ENCODE assay signal across 2 cellular contexts in the genomic region with DNA sequence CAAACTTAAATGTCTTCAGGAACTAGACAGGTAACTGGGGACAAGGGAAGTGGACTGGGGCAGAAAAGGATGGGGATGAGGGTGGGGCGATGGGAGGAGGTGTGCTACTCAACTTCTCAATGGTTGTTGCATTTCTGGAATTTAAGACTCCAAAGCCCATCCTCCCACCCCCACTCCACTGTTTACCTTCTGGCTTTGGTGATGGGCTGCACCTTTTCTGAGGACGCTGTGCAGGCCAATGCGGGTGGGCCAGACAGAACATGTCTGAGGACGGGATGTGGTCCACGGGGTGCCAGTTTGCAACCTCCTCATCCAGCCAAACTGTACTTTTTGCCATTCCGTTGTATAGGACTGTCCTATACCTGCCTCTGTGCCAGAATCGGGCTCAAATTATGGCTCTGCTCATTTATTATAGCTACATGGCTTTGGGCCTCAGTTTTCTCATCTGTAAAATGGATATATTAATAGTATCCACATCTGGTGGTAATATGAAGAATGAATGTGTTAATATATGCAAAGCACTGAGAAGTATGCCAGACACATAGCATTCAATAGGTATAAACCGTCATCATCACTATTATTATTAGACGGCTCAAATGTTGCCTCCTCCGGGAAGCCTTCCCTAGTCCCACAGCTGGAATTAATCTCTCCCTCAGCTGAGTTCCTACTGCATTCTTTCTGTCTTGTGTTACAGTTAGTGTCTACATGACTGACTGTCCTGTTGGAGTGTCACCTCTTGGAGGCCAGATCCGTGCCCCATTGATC.
TF ChIP-seq lines count a peak whose summit lies in the region.

No MANE protein-coding gene starts in this region.

TF ChIP-seq in GM23338, 12 proteins besides CTCF, POLR2A, EP300 and RAD21 (continues in another document):
- no peak for TF ChIP-seq CREB1 (CRISPR knock-in tag; IDR thresholded peaks at IDR 0.05; ENCODE audit: low read depth)
- no peak for TF ChIP-seq ZNF331 (CRISPR knock-in tag; IDR thresholded peaks at IDR 0.05; ENCODE audit: low read depth)
- TF ChIP-seq NANOG (IDR thresholded peaks at IDR 0.05; ENCODE audit: borderline replicate concordance): no peak
- TF ChIP-seq POLR2AphosphoS5 (IDR thresholded peaks at IDR 0.05; ENCODE audit: low read depth): no peak
- TF ChIP-seq, protein P1, sequence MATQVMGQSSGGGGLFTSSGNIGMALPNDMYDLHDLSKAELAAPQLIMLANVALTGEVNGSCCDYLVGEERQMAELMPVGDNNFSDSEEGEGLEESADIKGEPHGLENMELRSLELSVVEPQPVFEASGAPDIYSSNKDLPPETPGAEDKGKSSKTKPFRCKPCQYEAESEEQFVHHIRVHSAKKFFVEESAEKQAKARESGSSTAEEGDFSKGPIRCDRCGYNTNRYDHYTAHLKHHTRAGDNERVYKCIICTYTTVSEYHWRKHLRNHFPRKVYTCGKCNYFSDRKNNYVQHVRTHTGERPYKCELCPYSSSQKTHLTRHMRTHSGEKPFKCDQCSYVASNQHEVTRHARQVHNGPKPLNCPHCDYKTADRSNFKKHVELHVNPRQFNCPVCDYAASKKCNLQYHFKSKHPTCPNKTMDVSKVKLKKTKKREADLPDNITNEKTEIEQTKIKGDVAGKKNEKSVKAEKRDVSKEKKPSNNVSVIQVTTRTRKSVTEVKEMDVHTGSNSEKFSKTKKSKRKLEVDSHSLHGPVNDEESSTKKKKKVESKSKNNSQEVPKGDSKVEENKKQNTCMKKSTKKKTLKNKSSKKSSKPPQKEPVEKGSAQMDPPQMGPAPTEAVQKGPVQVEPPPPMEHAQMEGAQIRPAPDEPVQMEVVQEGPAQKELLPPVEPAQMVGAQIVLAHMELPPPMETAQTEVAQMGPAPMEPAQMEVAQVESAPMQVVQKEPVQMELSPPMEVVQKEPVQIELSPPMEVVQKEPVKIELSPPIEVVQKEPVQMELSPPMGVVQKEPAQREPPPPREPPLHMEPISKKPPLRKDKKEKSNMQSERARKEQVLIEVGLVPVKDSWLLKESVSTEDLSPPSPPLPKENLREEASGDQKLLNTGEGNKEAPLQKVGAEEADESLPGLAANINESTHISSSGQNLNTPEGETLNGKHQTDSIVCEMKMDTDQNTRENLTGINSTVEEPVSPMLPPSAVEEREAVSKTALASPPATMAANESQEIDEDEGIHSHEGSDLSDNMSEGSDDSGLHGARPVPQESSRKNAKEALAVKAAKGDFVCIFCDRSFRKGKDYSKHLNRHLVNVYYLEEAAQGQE (IDR thresholded peaks at IDR 0.05; ENCODE audit: unreplicated experiment): no peak
- TF ChIP-seq, protein P2, sequence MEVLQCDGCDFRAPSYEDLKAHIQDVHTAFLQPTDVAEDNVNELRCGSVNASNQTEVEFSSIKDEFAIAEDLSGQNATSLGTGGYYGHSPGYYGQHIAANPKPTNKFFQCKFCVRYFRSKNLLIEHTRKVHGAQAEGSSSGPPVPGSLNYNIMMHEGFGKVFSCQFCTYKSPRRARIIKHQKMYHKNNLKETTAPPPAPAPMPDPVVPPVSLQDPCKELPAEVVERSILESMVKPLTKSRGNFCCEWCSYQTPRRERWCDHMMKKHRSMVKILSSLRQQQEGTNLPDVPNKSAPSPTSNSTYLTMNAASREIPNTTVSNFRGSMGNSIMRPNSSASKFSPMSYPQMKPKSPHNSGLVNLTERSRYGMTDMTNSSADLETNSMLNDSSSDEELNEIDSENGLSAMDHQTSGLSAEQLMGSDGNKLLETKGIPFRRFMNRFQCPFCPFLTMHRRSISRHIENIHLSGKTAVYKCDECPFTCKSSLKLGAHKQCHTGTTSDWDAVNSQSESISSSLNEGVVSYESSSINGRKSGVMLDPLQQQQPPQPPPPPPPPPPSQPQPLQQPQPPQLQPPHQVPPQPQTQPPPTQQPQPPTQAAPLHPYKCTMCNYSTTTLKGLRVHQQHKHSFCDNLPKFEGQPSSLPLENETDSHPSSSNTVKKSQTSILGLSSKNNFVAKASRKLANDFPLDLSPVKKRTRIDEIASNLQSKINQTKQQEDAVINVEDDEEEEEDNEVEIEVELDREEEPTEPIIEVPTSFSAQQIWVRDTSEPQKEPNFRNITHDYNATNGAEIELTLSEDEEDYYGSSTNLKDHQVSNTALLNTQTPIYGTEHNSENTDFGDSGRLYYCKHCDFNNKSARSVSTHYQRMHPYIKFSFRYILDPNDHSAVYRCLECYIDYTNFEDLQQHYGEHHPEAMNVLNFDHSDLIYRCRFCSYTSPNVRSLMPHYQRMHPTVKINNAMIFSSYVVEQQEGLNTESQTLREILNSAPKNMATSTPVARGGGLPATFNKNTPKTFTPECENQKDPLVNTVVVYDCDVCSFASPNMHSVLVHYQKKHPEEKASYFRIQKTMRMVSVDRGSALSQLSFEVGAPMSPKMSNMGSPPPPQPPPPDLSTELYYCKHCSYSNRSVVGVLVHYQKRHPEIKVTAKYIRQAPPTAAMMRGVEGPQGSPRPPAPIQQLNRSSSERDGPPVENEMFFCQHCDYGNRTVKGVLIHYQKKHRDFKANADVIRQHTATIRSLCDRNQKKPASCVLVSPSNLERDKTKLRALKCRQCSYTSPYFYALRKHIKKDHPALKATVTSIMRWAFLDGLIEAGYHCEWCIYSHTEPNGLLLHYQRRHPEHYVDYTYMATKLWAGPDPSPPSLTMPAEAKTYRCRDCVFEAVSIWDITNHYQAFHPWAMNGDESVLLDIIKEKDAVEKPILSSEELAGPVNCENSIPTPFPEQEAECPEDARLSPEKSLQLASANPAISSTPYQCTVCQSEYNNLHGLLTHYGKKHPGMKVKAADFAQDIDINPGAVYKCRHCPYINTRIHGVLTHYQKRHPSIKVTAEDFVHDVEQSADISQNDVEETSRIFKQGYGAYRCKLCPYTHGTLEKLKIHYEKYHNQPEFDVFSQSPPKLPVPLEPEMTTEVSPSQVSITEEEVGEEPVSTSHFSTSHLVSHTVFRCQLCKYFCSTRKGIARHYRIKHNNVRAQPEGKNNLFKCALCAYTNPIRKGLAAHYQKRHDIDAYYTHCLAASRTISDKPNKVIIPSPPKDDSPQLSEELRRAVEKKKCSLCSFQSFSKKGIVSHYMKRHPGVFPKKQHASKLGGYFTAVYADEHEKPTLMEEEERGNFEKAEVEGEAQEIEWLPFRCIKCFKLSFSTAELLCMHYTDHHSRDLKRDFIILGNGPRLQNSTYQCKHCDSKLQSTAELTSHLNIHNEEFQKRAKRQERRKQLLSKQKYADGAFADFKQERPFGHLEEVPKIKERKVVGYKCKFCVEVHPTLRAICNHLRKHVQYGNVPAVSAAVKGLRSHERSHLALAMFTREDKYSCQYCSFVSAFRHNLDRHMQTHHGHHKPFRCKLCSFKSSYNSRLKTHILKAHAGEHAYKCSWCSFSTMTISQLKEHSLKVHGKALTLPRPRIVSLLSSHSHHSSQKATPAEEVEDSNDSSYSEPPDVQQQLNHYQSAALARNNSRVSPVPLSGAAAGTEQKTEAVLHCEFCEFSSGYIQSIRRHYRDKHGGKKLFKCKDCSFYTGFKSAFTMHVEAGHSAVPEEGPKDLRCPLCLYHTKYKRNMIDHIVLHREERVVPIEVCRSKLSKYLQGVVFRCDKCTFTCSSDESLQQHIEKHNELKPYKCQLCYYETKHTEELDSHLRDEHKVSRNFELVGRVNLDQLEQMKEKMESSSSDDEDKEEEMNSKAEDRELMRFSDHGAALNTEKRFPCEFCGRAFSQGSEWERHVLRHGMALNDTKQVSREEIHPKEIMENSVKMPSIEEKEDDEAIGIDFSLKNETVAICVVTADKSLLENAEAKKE (CRISPR knock-in tag; IDR thresholded peaks at IDR 0.05): no peak
- TF ChIP-seq, protein P3, sequence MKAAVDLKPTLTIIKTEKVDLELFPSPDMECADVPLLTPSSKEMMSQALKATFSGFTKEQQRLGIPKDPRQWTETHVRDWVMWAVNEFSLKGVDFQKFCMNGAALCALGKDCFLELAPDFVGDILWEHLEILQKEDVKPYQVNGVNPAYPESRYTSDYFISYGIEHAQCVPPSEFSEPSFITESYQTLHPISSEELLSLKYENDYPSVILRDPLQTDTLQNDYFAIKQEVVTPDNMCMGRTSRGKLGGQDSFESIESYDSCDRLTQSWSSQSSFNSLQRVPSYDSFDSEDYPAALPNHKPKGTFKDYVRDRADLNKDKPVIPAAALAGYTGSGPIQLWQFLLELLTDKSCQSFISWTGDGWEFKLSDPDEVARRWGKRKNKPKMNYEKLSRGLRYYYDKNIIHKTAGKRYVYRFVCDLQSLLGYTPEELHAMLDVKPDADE (IDR thresholded peaks at IDR 0.05): no peak

TF ChIP-seq in H1, 55 proteins besides CTCF, POLR2A, EP300 and RAD21:
- 0 out of 2 replicates have a peak, but pooled peaks have one; percentile 60 for TF ChIP-seq KDM1A (IDR thresholded peaks at IDR 0.05; ENCODE audit: borderline replicate concordance, low read length)
- no peak for TF ChIP-seq ZNF274 (IDR thresholded peaks at IDR 0.05; ENCODE audit: borderline replicate concordance, extremely low read depth, low read length)
